8 cellular contexts compared by ENCODE assay signal in the genomic region with DNA sequence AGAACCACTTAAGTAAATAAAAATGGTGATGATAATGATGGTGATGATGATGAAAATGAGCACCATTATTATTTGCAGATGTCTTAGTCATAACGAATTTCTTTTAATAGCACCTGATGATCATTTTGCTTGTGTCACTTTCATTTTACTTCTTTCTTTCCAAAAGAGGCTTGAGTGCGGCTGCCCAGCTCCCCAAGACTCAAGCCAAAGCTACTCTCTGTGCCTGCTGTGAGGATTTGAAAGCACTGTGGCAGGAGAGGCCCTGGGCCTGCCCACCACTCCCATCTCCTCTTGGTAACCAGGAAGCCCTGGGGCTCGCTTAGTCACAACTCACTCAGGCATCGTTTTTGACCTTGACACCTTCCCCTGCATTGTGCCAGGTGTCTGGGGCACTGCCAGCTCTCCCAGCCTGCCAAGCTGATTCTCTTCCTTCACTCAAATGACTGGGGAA. TPM values are rescaled to one million over a fixed set of nuclear protein-coding genes. Genes with fewer than 3 reads are reported as not detected.
DNase-seq lines count a peak whose midpoint lies in the region; ATAC-seq, FAIRE-seq and TF ChIP-seq lines count a peak whose summit lies in the region.

No MANE protein-coding gene starts in this region.

- 40% methylated on average over 4 of the region's 4 CpGs for WGBS in A549 (ENCODE audit: missing lambda C conversion rate)

- H3K27ac ChIP-seq in A549 = no peak overlapping the region

- H3K4me2 ChIP-seq in A549 = 0 out of 3 replicates have a peak overlapping the region, but pooled peaks have one; percentile 16

- peaks cover 15% of the 10 kb centered on the region for H3K4me1 ChIP-seq in A549

- POLR2A ChIA-PET in A549 (lab: Yijun Ruan, JAX) = no interaction called here

- TF ChIP-seq EP300 in A549 (IDR thresholded peaks at IDR 0.05) = no peak

- CTCF ChIA-PET in A549 (lab: Yijun Ruan, JAX) = no interaction called here

- TF ChIP-seq CTCF in A549 (IDR thresholded peaks at IDR 0.05) = no peak

- DNase-seq in A549 (ENCODE audit: low read depth in 1 of 2, low spot score in 1 of 2) (peak in 1 of 2 experiments; percentile 23), H54 (ENCODE audit: insufficient read length, low spot score) (no peak), NCI-H510A (lab: John Stamatoyannopoulos, UW) (peak; percentile 69), Right ventricle myocardium inferior (ENCODE audit: missing footprints) (no peak), globus pallidus (ENCODE audit: low spot score) (no peak)
- no peak for DNase-seq in activated T-cell treated with anti-CD3 and anti-CD28 coated beads, Interleukin-2, amount 50 U/mL, for 48 hours
- DNase-seq in activated naive CD4-positive, alpha-beta T cell treated with anti-CD3 and anti-CD28 coated beads, Interleukin-2, amount 50 U/mL, for 16 hours = no peak

- no peak overlapping the region for H3K4me3 ChIP-seq in A549

- ATAC-seq in A549 (peak; percentile 51 to 53; a peak in 4 of 6 replicates), Right ventricle myocardium inferior (peak; percentile 73), GM21737 (IDR thresholded peaks at IDR 0.05; ENCODE audit: unreplicated experiment) (no peak)

- FAIRE-seq in A549 (lab: Jason Lieb, UNC) = no peak
- peak; percentile 33 for FAIRE-seq in H54 (lab: Jason Lieb, UNC)

- TF ChIP-seq RAD21 in A549 (conservative IDR thresholded peaks at IDR 0.05 in 1 of 2, IDR thresholded peaks at IDR 0.05 in 1 of 2) = no peak

- H3K9me3 ChIP-seq in A549 = no peaks in the 10 kb centered on the region

- intact Hi-C loops in Right ventricle myocardium inferior (cut with DNase I) = no loop called here

- TF ChIP-seq POLR2A in A549 (IDR thresholded peaks at IDR 0.05; ENCODE audit: low read length) = no peak
- no peak for TF ChIP-seq POLR2A in H54 (IDR thresholded peaks at IDR 0.05; ENCODE audit: low read depth, low read length)

TF ChIP-seq in A549, 52 proteins besides CTCF, POLR2A, EP300 and RAD21:
- no peak for TF ChIP-seq MAX (IDR thresholded peaks at IDR 0.05)
TF ChIP-seq in A549: peak in this region for 0.

RNA-seq across cellular contexts. Expression of gene RPL37A, which starts 41.2 kb away (rescaled TPM):
- 4,046 and 4,130 TPM in 2 replicates for polyA plus RNA-seq in A549 (2011; rRNA removed)
- 1,938 and 2,074 TPM in 2 replicates for polyA plus RNA-seq in A549 (2012; cell fraction: cytosol; rRNA removed)
- polyA plus RNA-seq in A549 (2012; cell fraction: nucleus; rRNA removed) = 702 and 1,256 TPM in 2 replicates
- 4,215 to 4,381 TPM (median 4,330 TPM) in 3 replicates for polyA plus RNA-seq in A549 (2017; fragmentation: RNase III; extraction: RNeasy Plus Mini Kit Qiagen cat#74134 plus additional on column Dnase treatment)
- 862 and 1,170 TPM in 2 replicates for polyA minus RNA-seq in A549 (2011; rRNA and poly(A)+ RNA removed)
- total RNA-seq in Right ventricle myocardium inferior = 2,083 TPM
